8 cellular contexts compared by ENCODE assay signal in the genomic region with DNA sequence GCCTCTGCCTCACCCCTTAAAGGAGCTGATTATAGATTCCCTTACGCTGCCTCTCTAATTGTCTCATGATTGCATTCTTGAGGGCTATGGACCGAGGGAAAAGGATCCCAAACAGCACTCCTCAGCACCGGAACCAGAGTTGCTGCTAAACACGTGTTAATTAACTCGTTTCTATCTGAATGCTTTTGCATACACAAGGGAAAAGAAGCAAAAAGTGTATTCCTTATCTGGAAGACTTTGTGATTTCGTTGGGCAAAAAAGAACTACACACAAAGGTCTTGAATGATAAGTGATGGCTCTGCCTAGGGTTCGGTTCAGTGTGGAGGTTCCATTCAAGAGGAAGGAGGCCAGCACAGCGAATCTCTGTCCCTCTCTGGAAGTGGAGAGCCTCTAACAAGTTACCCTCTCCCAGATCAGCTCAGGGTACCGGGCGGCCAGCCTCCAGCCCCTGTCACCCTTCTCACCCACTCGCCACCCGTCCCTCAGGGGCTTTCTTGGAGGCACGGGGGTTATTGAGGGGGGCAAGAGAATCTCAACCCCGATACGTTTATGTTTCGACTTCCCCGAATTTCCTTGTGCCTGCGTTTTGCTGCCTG. TPM values are rescaled to one million over a fixed set of nuclear protein-coding genes. Genes with fewer than 3 reads are reported as not detected.
DNase-seq lines count a peak whose midpoint lies in the region; ATAC-seq and TF ChIP-seq lines count a peak whose summit lies in the region.

No MANE protein-coding gene starts in this region.

- 2 to 5% (median 3%) methylated on average over 18 of the region's 18 CpGs for WGBS in psoas muscle, 3 donors

- TF ChIP-seq CTCF in GM23338 (conservative IDR thresholded peaks at IDR 0.05; ENCODE audit: low read depth in 2 of 2) (no peak), fibroblast of the aortic adventitia (IDR thresholded peaks at IDR 0.05; ENCODE audit: insufficient read depth, low read length) (no peak), psoas muscle (IDR thresholded peaks at IDR 0.05) (no peak)

- POLR2A ChIA-PET in activated CD4-positive, alpha-beta T cell treated with anti-CD3 and anti-CD28 coated beads, Interleukin-2, amount 10 ng/mL, durations not matched to agents 7 days and 5 days (lab: Charles Lee): no interaction called here

- H3K36me3 ChIP-seq in GM23338 (ENCODE audit: insufficient read depth) (no peaks in the 10 kb centered on the region), psoas muscle (ENCODE audit: insufficient read depth in 1 of 2, low read depth in 1 of 2) (peaks cover 0 to 3% of the 10 kb centered on the region in 2 donors)

- peaks cover 36% of the 10 kb centered on the region for H3K4me1 ChIP-seq in GM23338 (ENCODE audit: insufficient read depth)
- H3K4me1 ChIP-seq in psoas muscle: peaks cover 34% of the 10 kb centered on the region

- H3K4me3 Mint-ChIP-seq in GM23338: peak overlapping the region; percentile 86
- H3K4me3 Mint-ChIP-seq in activated CD4-positive, alpha-beta T cell treated with anti-CD3 and anti-CD28 coated beads, Interleukin-2, amount 10 ng/mL, durations not matched to agents 7 days and 5 days: peak overlapping the region; percentile 91

- H3K9me2 ChIP-seq in GM23338 (ENCODE audit: insufficient read depth): no peaks in the 10 kb centered on the region

- H3K27ac ChIP-seq in GM23338 (ENCODE audit: low read depth) (no peak overlapping the region), psoas muscle (peak overlapping the region; percentile 99)

- H2AFZ ChIP-seq in GM23338: peak overlapping the region; percentile 29; the same call in 1 of the 2 replicates

- H3K4me3 ChIP-seq in GM23338: peak overlapping the region; percentile 99
- peak overlapping the region; percentile 82 for H3K4me3 ChIP-seq in fibroblast of the aortic adventitia (ENCODE audit: low read depth, low read length)
- H3K4me3 ChIP-seq in psoas muscle: peak overlapping the region; percentile 85

- CTCF ChIA-PET in activated CD4-positive, alpha-beta T cell treated with anti-CD3 and anti-CD28 coated beads, Interleukin-2, amount 10 ng/mL, durations not matched to agents 7 days and 5 days (lab: Charles Lee): interaction anchor here (0.8 to 1.7 kb wide), 7 partner anchors 8 to 45 kb away, joined by 3 to 6 read pairs (median 4); a partner anchor contains a TSS

- intact Hi-C loops in psoas muscle (cut with DNase I): loop anchor here in 1 of 2 donors (1.0 kb wide), 1 partner anchor 23 kb away; no protein-coding TSS in a partner anchor

- H3K4me1 Mint-ChIP-seq in GM23338: peaks cover 47% of the 10 kb centered on the region
- H3K4me1 Mint-ChIP-seq in activated CD4-positive, alpha-beta T cell treated with anti-CD3 and anti-CD28 coated beads, Interleukin-2, amount 10 ng/mL, durations not matched to agents 7 days and 5 days: peaks cover 42% of the 10 kb centered on the region

- H3K4me2 ChIP-seq in GM23338: peak overlapping the region; percentile 95

- peak; percentile 43 for DNase-seq in Ammon's horn (ENCODE audit: low spot score)
- DNase-seq in GM23338 (ENCODE audit: low spot score): no peak
- DNase-seq in activated CD4-positive, alpha-beta T cell treated with anti-CD3 and anti-CD28 coated beads, Interleukin-2, amount 10 ng/mL, durations not matched to agents 7 days and 5 days: no peak
- peak; percentile 32 for DNase-seq in fibroblast of the aortic adventitia (ENCODE audit: low read depth)
- DNase-seq in psoas muscle: no peak
- no peak for DNase-seq in NCI-H2081 (lab: John Stamatoyannopoulos, UW)
- no peak for DNase-seq in NCI-H2196 treated with DMSO at 0.1 percent for 48 hours (lab: John Stamatoyannopoulos, UW; ENCODE audit: unreplicated experiment)

- peaks cover 14% of the 10 kb centered on the region for H3F3A ChIP-seq in GM23338 (replicated peaks; ENCODE audit: low read depth)

- no peak for ATAC-seq in GM23338
- no peak for ATAC-seq in psoas muscle
- no peak for ATAC-seq in HG03439 (IDR thresholded peaks at IDR 0.05; ENCODE audit: unreplicated experiment)

- H3K27me3 Mint-ChIP-seq in GM23338 (ENCODE audit: insufficient read depth, low read depth, poor library complexity): peaks cover 45% of the 10 kb centered on the region
- no peaks in the 10 kb centered on the region for H3K27me3 Mint-ChIP-seq in activated CD4-positive, alpha-beta T cell treated with anti-CD3 and anti-CD28 coated beads, Interleukin-2, amount 10 ng/mL, durations not matched to agents 7 days and 5 days

- no peaks in the 10 kb centered on the region for H3K9me3 Mint-ChIP-seq in GM23338
- H3K9me3 Mint-ChIP-seq in activated CD4-positive, alpha-beta T cell treated with anti-CD3 and anti-CD28 coated beads, Interleukin-2, amount 10 ng/mL, durations not matched to agents 7 days and 5 days: no peaks in the 10 kb centered on the region

- H3K9me3 ChIP-seq in psoas muscle: no peaks in the 10 kb centered on the region

- peaks cover 10% of the 10 kb centered on the region for H3K79me2 ChIP-seq in GM23338 (replicated peaks; ENCODE audit: insufficient read depth)

- H4K20me1 ChIP-seq in GM23338 (replicated peaks; ENCODE audit: insufficient read depth): no peaks in the 10 kb centered on the region; the same call in 1 of the 2 replicates

- H3K27ac Mint-ChIP-seq in GM23338: 0 out of 2 replicates have a peak overlapping the region, but pooled peaks have one; percentile 40
- H3K27ac Mint-ChIP-seq in activated CD4-positive, alpha-beta T cell treated with anti-CD3 and anti-CD28 coated beads, Interleukin-2, amount 10 ng/mL, durations not matched to agents 7 days and 5 days: peak overlapping the region; percentile 95

- peaks cover 4% of the 10 kb centered on the region; the same call in 1 of the 3 replicates for H3K36me3 Mint-ChIP-seq in GM23338 (ENCODE audit: low read depth)
- peaks cover 5% of the 10 kb centered on the region for H3K36me3 Mint-ChIP-seq in activated CD4-positive, alpha-beta T cell treated with anti-CD3 and anti-CD28 coated beads, Interleukin-2, amount 10 ng/mL, durations not matched to agents 7 days and 5 days (ENCODE audit: low read depth)

- H3K27me3 ChIP-seq in GM23338 (ENCODE audit: insufficient read depth) (peaks cover 36% of the 10 kb centered on the region), psoas muscle (ENCODE audit: insufficient read depth in 3 of 3, low read length in 2 of 3) (no peaks in the 10 kb centered on the region)

TF ChIP-seq in GM23338, 12 proteins besides CTCF, POLR2A, EP300 and RAD21 (continues in another document):
- no peak for TF ChIP-seq CREB1 (CRISPR knock-in tag; IDR thresholded peaks at IDR 0.05; ENCODE audit: low read depth)

RNA-seq across cellular contexts. Expression of a gene that starts 0.5 kb away (rescaled TPM):
- 90.4 and 106 TPM in 2 replicates for total RNA-seq in GM23338 (2014; rRNA removed; shearing (Covaris generic))
- polyA plus RNA-seq in GM23338 (2016; fragmentation: Nextera tagmentation; extraction: Ambion mirVana) (64.8 and 75.5 TPM in 2 replicates), psoas muscle (10 to 100 TPM; 26.9 to 39.8 (median 33.5) TPM)
- 100 to 1,000 TPM; 106 to 114 TPM for total RNA-seq in activated CD4-positive, alpha-beta T cell treated with anti-CD3 and anti-CD28 coated beads, Interleukin-2, amount 10 ng/mL, durations not matched to agents 7 days and 5 days
- total RNA-seq in fibroblast of the aortic adventitia (ENCODE audit: low replicate concordance) (39.7 and 65.4 TPM in 2 replicates), psoas muscle (10 to 100 TPM; 26.5 to 36.0 (median 31.3) TPM)

RNA-seq across cellular contexts. Expression of a gene that starts 1.2 kb away (rescaled TPM):
- 17.4 and 19.8 TPM in 2 replicates for total RNA-seq in GM23338 (2014; rRNA removed; shearing (Covaris generic))
- polyA plus RNA-seq in GM23338 (2016; fragmentation: Nextera tagmentation; extraction: Ambion mirVana): 27.1 TPM in 2 replicates
- total RNA-seq in activated CD4-positive, alpha-beta T cell treated with anti-CD3 and anti-CD28 coated beads, Interleukin-2, amount 10 ng/mL, durations not matched to agents 7 days and 5 days: 10 to 100 TPM; 26.0 to 26.9 TPM
- total RNA-seq in fibroblast of the aortic adventitia (ENCODE audit: low replicate concordance): 16.1 and 28.9 TPM in 2 replicates
- 1 to 10 TPM; 3.8 to 6.4 (median 5.4) TPM for total RNA-seq in psoas muscle
- polyA plus RNA-seq in psoas muscle: 10 to 100 TPM in 1 of 3 donors, 1 to 10 TPM in 2; 5.7 to 15.2 (median 6.2) TPM

RNA-seq across cellular contexts. Expression of a gene that starts 10.5 kb away (rescaled TPM):
- 0.54 and 0.90 TPM in 2 replicates for total RNA-seq in GM23338 (2014; rRNA removed; shearing (Covaris generic))
- polyA plus RNA-seq in GM23338 (2016; fragmentation: Nextera tagmentation; extraction: Ambion mirVana) (0.87 and 1.4 TPM in 2 replicates), psoas muscle (1 to 10 TPM; 1.8 to 5.0 (median 1.8) TPM)
- total RNA-seq in activated CD4-positive, alpha-beta T cell treated with anti-CD3 and anti-CD28 coated beads, Interleukin-2, amount 10 ng/mL, durations not matched to agents 7 days and 5 days: 1 to 10 TPM; 6.0 to 8.3 TPM
- total RNA-seq in fibroblast of the aortic adventitia (ENCODE audit: low replicate concordance) (0.18 TPM in 1 of 2 replicates, not detected in the other), psoas muscle (1 to 10 TPM; 2.1 to 6.2 (median 3.9) TPM)

RNA-seq across cellular contexts. Expression of a gene that starts 21.7 kb away (rescaled TPM):
- total RNA-seq in GM23338 (2014; rRNA removed; shearing (Covaris generic)): 42.5 and 57.4 TPM in 2 replicates
- polyA plus RNA-seq in GM23338 (2016; fragmentation: Nextera tagmentation; extraction: Ambion mirVana) (36.4 and 37.4 TPM in 2 replicates), psoas muscle (100 to 1,000 TPM; 132 to 194 (median 151) TPM)
- total RNA-seq in activated CD4-positive, alpha-beta T cell treated with anti-CD3 and anti-CD28 coated beads, Interleukin-2, amount 10 ng/mL, durations not matched to agents 7 days and 5 days: 10 to 100 TPM; 76.4 to 85.9 TPM
- total RNA-seq in fibroblast of the aortic adventitia (ENCODE audit: low replicate concordance) (62.7 and 86.0 TPM in 2 replicates), psoas muscle (100 to 1,000 TPM in 3 of 4 donors, 10 to 100 TPM in 1; 87.1 to 126 (median 111) TPM)

RNA-seq across cellular contexts. Expression of a gene that starts 24.4 kb away (rescaled TPM):
- 37.1 and 61.1 TPM in 2 replicates for total RNA-seq in GM23338 (2014; rRNA removed; shearing (Covaris generic))
- polyA plus RNA-seq in GM23338 (2016; fragmentation: Nextera tagmentation; extraction: Ambion mirVana): 47.6 and 59.6 TPM in 2 replicates
- 10 to 100 TPM; 73.7 to 77.1 TPM for total RNA-seq in activated CD4-positive, alpha-beta T cell treated with anti-CD3 and anti-CD28 coated beads, Interleukin-2, amount 10 ng/mL, durations not matched to agents 7 days and 5 days
- 11.7 and 20.2 TPM in 2 replicates for total RNA-seq in fibroblast of the aortic adventitia (ENCODE audit: low replicate concordance)
- total RNA-seq in psoas muscle: 10 to 100 TPM; 41.7 to 55.5 (median 44.4) TPM
- polyA plus RNA-seq in psoas muscle: 100 to 1,000 TPM in 1 of 3 donors, 10 to 100 TPM in 2; 76.9 to 121 (median 85.3) TPM

Comparison
In these comparisons a context has a peak if more than half of its experiments do, and no peak if none do; other contexts are left out.
1. DNase-seq: peak in Ammon's horn (single experiment) and fibroblast of the aortic adventitia (single experiment); none in GM23338 (single experiment), activated CD4-positive, alpha-beta T cell treated with anti-CD3 and anti-CD28 coated beads, Interleukin-2, amount 10 ng/mL, durations not matched to agents 7 days and 5 days (single experiment), psoas muscle (0 of 2), NCI-H2081 (0 of 2) and NCI-H2196 treated with DMSO at 0.1 percent for 48 hours (single experiment).
2. Peak in every context shown above with its lines, with median percentiles within 50 percentile points of each other: H3K4me3 ChIP-seq.